ENCODE assay signal across 8 cellular contexts in genomic region chr3:45659661-45660566, GRCh38. TPM values are rescaled to one million over a fixed set of nuclear protein-coding genes. Genes with fewer than 3 reads are reported as not detected.
DNase-seq lines count a peak whose midpoint lies in the region; ATAC-seq lines count a peak whose summit lies in the region.

No MANE protein-coding gene starts in this region.

- H3K9me3 Mint-ChIP-seq in stimulated activated naive B cell treated with anti-CD40 and anti-IgM and Interleukin-4, amounts not matched to agents 10 μg/mL and 1 μg/mL and 100 μg/mL, for 72 hours: no peaks in the 10 kb centered on the region

- H3K36me3 Mint-ChIP-seq in stimulated activated naive B cell treated with anti-CD40 and anti-IgM and Interleukin-4, amounts not matched to agents 10 μg/mL and 1 μg/mL and 100 μg/mL, for 72 hours: peaks cover 10 to 14% of the 10 kb centered on the region in 2 donors

- H3K27me3 Mint-ChIP-seq in stimulated activated naive B cell treated with anti-CD40 and anti-IgM and Interleukin-4, amounts not matched to agents 10 μg/mL and 1 μg/mL and 100 μg/mL, for 72 hours: no peaks in the 10 kb centered on the region

- ATAC-seq in left lobe of liver: peak; percentile 83
- ATAC-seq in stimulated activated naive B cell treated with anti-CD40 and anti-IgM and Interleukin-4, amounts not matched to agents 10 μg/mL and 1 μg/mL and 100 μg/mL, for 72 hours (replicated peaks): no peak
- ATAC-seq in GM19324 (IDR thresholded peaks at IDR 0.05; ENCODE audit: low FRiP score, unreplicated experiment): no peak

- H3K4me3 Mint-ChIP-seq in stimulated activated naive B cell treated with anti-CD40 and anti-IgM and Interleukin-4, amounts not matched to agents 10 μg/mL and 1 μg/mL and 100 μg/mL, for 72 hours: no peak overlapping the region

- H3K4me1 Mint-ChIP-seq in stimulated activated naive B cell treated with anti-CD40 and anti-IgM and Interleukin-4, amounts not matched to agents 10 μg/mL and 1 μg/mL and 100 μg/mL, for 72 hours: peaks cover 19 to 34% of the 10 kb centered on the region in 2 donors

- DNase-seq in D341Med (ENCODE audit: low spot score) (peak; percentile 81), HuH-7 (ENCODE audit: low spot score) (peak; percentile 63), T-helper 1 cell (peak in 3 of 5 donors; percentile 22 to 40 (median 27)), cerebellar cortex (ENCODE audit: low spot score) (peak; percentile 70), left lobe of liver (ENCODE audit: low spot score) (peak; percentile 76), ureter (ENCODE audit: low spot score) (no peak)
- DNase-seq in stimulated activated naive B cell treated with anti-CD40 and anti-IgM and Interleukin-4, amounts not matched to agents 10 μg/mL and 1 μg/mL and 100 μg/mL, for 72 hours: peak; percentile 15

- H3K27ac Mint-ChIP-seq in stimulated activated naive B cell treated with anti-CD40 and anti-IgM and Interleukin-4, amounts not matched to agents 10 μg/mL and 1 μg/mL and 100 μg/mL, for 72 hours: no peak overlapping the region

RNA-seq across cellular contexts. Expression of gene SACM1L, which starts 29.3 kb away (rescaled TPM):
- total RNA-seq in left lobe of liver (19.7 TPM), ureter (62.5 TPM)
